8 cellular contexts compared by ENCODE assay signal in genomic region chr2:36403675-36404230, GRCh38. TPM values are rescaled to one million over a fixed set of nuclear protein-coding genes. Genes with fewer than 3 reads are reported as not detected.
DNase-seq lines count a peak whose midpoint lies in the region; TF ChIP-seq lines count a peak whose summit lies in the region.

No MANE protein-coding gene starts in this region.

- DNase-seq in ELR (ENCODE audit: low read depth): peak; percentile 94
- DNase-seq in HEK293T (ENCODE audit: extremely low spot score): no peak
- DNase-seq in NOMO-1 treated with DMSO at 0.1 percent for 48 hours (lab: John Stamatoyannopoulos, UW; ENCODE audit: unreplicated experiment): peak; percentile 53
- DNase-seq in glomerular endothelial cell (ENCODE audit: extremely low read depth, low read depth, low spot score): peak; percentile 71
- DNase-seq in amygdala (lab: John Stamatoyannopoulos, UW): no peak
- DNase-seq in activated naive CD4-positive, alpha-beta T cell treated with anti-CD3 and anti-CD28 coated beads, Interleukin-2, amount 50 U/mL, for 16 hours: no peak
- no peak for DNase-seq in GOT3 (lab: John Stamatoyannopoulos, UW)
- no peak for DNase-seq in H4 (ENCODE audit: low spot score)

- POLR2A ChIA-PET in HEK293T (lab: Yijun Ruan, JAX): no interaction called here

- CTCF ChIA-PET in HEK293T (lab: Yijun Ruan, JAX): no interaction called here

TF ChIP-seq in HEK293T, 16 proteins besides CTCF, POLR2A, EP300 and RAD21:
- TF ChIP-seq, protein P1, sequence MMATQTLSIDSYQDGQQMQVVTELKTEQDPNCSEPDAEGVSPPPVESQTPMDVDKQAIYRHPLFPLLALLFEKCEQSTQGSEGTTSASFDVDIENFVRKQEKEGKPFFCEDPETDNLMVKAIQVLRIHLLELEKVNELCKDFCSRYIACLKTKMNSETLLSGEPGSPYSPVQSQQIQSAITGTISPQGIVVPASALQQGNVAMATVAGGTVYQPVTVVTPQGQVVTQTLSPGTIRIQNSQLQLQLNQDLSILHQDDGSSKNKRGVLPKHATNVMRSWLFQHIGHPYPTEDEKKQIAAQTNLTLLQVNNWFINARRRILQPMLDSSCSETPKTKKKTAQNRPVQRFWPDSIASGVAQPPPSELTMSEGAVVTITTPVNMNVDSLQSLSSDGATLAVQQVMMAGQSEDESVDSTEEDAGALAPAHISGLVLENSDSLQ (IDR thresholded peaks at IDR 0.05): peak; percentile 77
- no peak for TF ChIP-seq ARNT (IDR thresholded peaks at IDR 0.05)

RNA-seq across cellular contexts. Expression of gene CRIM1, which starts 48.2 kb away (rescaled TPM):
- 357 and 618 TPM in 2 replicates for total RNA-seq in glomerular endothelial cell
- total RNA-seq in H4 (2014; rRNA removed; shearing (Covaris generic)): 8.3 and 8.8 TPM in 2 replicates

Comparison
In these comparisons a context has a peak if more than half of its experiments do, and no peak if none do; other contexts are left out.
1. DNase-seq: peak in ELR (single experiment), NOMO-1 treated with DMSO at 0.1 percent for 48 hours (single experiment) and glomerular endothelial cell (single experiment); none in HEK293T (single experiment), amygdala (0 of 56), activated naive CD4-positive, alpha-beta T cell treated with anti-CD3 and anti-CD28 coated beads, Interleukin-2, amount 50 U/mL, for 16 hours (single experiment), GOT3 (single experiment) and H4 (single experiment).
2. RNA of gene CRIM1, which starts 48.2 kb away (total RNA-seq): 357 to 618 TPM in glomerular endothelial cell; 8.3 to 8.8 TPM in H4; every median in the first group is over 10 times any median in the second.